ENCODE assay signal across 8 cellular contexts in genomic region chr7:22083711-22084289, GRCh38.
A peak's percentile ranks its signal among the peaks of the same experiment; 100 is the strongest.
DNase-seq lines count a peak whose midpoint lies in the region; ATAC-seq and TF ChIP-seq lines count a peak whose summit lies in the region.

No MANE protein-coding gene starts in this region.

- H3K36me3 ChIP-seq in naive thymus-derived CD4-positive, alpha-beta T cell (ENCODE audit: control insufficient read depth in 2 of 3, insufficient read depth in 3 of 3, low read length in 3 of 3), result no peaks in the 10 kb centered on the region

- H3K4me3 Mint-ChIP-seq in Calu3 (ENCODE audit: low read depth, unreplicated experiment), result peak overlapping the region; percentile 89
- peak overlapping the region; percentile 79 to 90 (median 86) for H3K4me3 Mint-ChIP-seq in naive thymus-derived CD4-positive, alpha-beta T cell

- CTCF ChIA-PET in Calu3 (lab: Charles Lee), result interaction anchor here (0.6 to 2.1 kb wide), 18 partner anchors 8 to 828 kb away, joined by 3 to 26 read pairs (median 5); partner anchors contain the start of gene CDCA7L
- CTCF ChIA-PET in naive thymus-derived CD4-positive, alpha-beta T cell (lab: Charles Lee), result interaction anchor here (0.5 to 1.3 kb wide), 7 partner anchors 8 to 1403 kb away, joined by 3 to 5 read pairs (median 3); no protein-coding TSS in a partner anchor

- BruUV-seq in Calu3 (replicated peaks; lab: Mats Ljungman, UMichigan), result TSS peak; percentile 98

- TF ChIP-seq CTCF in Calu3 (IDR thresholded peaks at IDR 0.05; ENCODE audit: unreplicated experiment) (no peak), dorsolateral prefrontal cortex (IDR thresholded peaks at IDR 0.05 in 54 of 56, conservative IDR thresholded peaks at IDR 0.05 in 2 of 56; ENCODE audit: low read depth in 1 of 56, partially characterized antibody in 56 of 56) (no peak)

- peak overlapping the region; percentile 37 to 85 (median 72) for H3K4me3 ChIP-seq in dorsolateral prefrontal cortex
- peak overlapping the region; percentile 54 for H3K4me3 ChIP-seq in naive thymus-derived CD4-positive, alpha-beta T cell (ENCODE audit: low read length)

- no peaks in the 10 kb centered on the region for H3K9me3 ChIP-seq in naive thymus-derived CD4-positive, alpha-beta T cell (ENCODE audit: control insufficient read depth in 2 of 3, low read length in 3 of 3)

- peaks cover 2% of the 10 kb centered on the region for H3K9me3 Mint-ChIP-seq in Calu3 (ENCODE audit: low read depth, unreplicated experiment)
- peaks cover 0 to 2% (median 0%) of the 10 kb centered on the region in 11 donors for H3K9me3 Mint-ChIP-seq in naive thymus-derived CD4-positive, alpha-beta T cell

- POLR2A ChIA-PET in naive thymus-derived CD4-positive, alpha-beta T cell (lab: Charles Lee), result interaction anchor here (0.7 kb wide), 2 partner anchors 8 to 118 kb away, joined by 3 to 4 read pairs; no protein-coding TSS in a partner anchor

- peaks cover 33% of the 10 kb centered on the region for H3K27me3 Mint-ChIP-seq in Calu3 (ENCODE audit: unreplicated experiment)
- H3K27me3 Mint-ChIP-seq in naive thymus-derived CD4-positive, alpha-beta T cell, result peaks cover 10 to 45% (median 14%) of the 10 kb centered on the region in 5 donors

- peaks cover 5 to 7% of the 10 kb centered on the region in 2 donors for H3K4me1 ChIP-seq in naive thymus-derived CD4-positive, alpha-beta T cell (ENCODE audit: control insufficient read depth in 2 of 2, insufficient read depth in 2 of 2, low read length in 2 of 2)

- no peaks in the 10 kb centered on the region for H3K27me3 ChIP-seq in dorsolateral prefrontal cortex
- H3K27me3 ChIP-seq in naive thymus-derived CD4-positive, alpha-beta T cell (ENCODE audit: control insufficient read depth in 2 of 2, insufficient read depth in 2 of 2, low read length in 2 of 2), result no peaks in the 10 kb centered on the region

- peak overlapping the region in 58 of 59 donors; percentile 13 to 99 (median 92) for H3K27ac ChIP-seq in dorsolateral prefrontal cortex
- peak overlapping the region; percentile 57 for H3K27ac ChIP-seq in naive thymus-derived CD4-positive, alpha-beta T cell (ENCODE audit: low read depth, low read length)

- DNase-seq in Calu3 (no peak), M059J (ENCODE audit: low read depth) (peak; percentile 25), dorsolateral prefrontal cortex (no peak), NCI-H226 (no peak), OCI-M1 (lab: John Stamatoyannopoulos, UW) (no peak)
- DNase-seq in naive thymus-derived CD4-positive, alpha-beta T cell, result no peak
- DNase-seq in central memory CD4-positive, alpha-beta T cell, result no peak
- DNase-seq in stimulated activated CD4-positive, alpha-beta T cell treated with anti-CD3 and anti-CD28 coated beads, Interleukin-4, amount 100 ng/mL, for 24 hours, result no peak

- H3K36me3 Mint-ChIP-seq in Calu3 (ENCODE audit: insufficient read depth, unreplicated experiment), result peaks cover 22% of the 10 kb centered on the region
- no peaks in the 10 kb centered on the region for H3K36me3 Mint-ChIP-seq in naive thymus-derived CD4-positive, alpha-beta T cell

- ATAC-seq in naive thymus-derived CD4-positive, alpha-beta T cell, result no peak

- intact Hi-C loops in Calu3 (cut with micrococcal nuclease; ENCODE audit: unreplicated experiment), result loop anchor here (5.0 to 10.0 kb wide), 2 partner anchors 316 to 819 kb away; no protein-coding TSS in a partner anchor
- intact Hi-C loops in dorsolateral prefrontal cortex (cut with DNase I), result loop anchor here (2.0 to 10.0 kb wide), 9 partner anchors 81 to 1289 kb away; partner anchors contain the start of genes CDCA7L (in 2 of the 2) and SP4 (in 1 of the 2)
- intact Hi-C loops in naive thymus-derived CD4-positive, alpha-beta T cell (cut with micrococcal nuclease), result loop anchor here (1.0 to 10.0 kb wide), 5 partner anchors 20 to 1098 kb away; no protein-coding TSS in a partner anchor

- peak overlapping the region; percentile 95 for H3K27ac Mint-ChIP-seq in Calu3 (ENCODE audit: unreplicated experiment)
- H3K27ac Mint-ChIP-seq in naive thymus-derived CD4-positive, alpha-beta T cell, result peak overlapping the region in 6 of 9 donors; percentile 21 to 70 (median 54)

- H3K4me1 Mint-ChIP-seq in Calu3 (ENCODE audit: low read depth, unreplicated experiment), result peaks cover 25% of the 10 kb centered on the region
- H3K4me1 Mint-ChIP-seq in naive thymus-derived CD4-positive, alpha-beta T cell, result peaks cover 6 to 18% (median 13%) of the 10 kb centered on the region in 7 donors
